Comparison of ENCODE assay signal across 28 cellular contexts in the genomic region with DNA sequence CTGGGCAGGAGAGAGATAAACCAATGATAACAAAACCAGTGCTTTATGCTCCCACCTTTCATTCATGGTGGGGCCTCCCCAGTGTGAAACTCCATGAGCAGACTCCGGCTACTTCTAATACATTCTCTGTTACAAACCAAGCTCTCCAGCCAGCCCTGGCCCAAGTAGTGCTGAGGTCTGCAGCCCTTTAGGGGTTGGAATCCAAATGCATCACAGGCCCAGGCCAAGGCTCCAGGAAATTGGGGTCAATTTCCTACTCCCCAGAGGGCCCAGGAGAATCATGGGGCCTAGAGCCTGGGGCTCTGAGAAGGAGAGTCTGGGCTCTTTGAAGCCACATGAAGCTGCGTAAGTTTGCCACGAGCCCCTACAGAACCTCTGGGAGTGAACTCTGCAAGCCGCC.
"Had no signal": no experiment of that assay in that cellular context is flagged by ENCODE, and none has a peak within 500 bp of the region (broad histone marks: within the 10 kb centered on the region; RNA-seq: fewer than 3 reads in every experiment).

No MANE protein-coding gene starts in this region.

- FAIRE-seq: small intestine had no signal

- H3K36me3 ChIP-seq: heart right ventricle, lower lobe of right lung, neural progenitor cell, neutrophil, sigmoid colon, spleen, tibial nerve, uterus had no signal

- H3K9me3 Mint-ChIP-seq: nephron progenitor cell; neural progenitor cell; stimulated activated effector memory CD8-positive, alpha-beta T cell treated with anti-CD3 and anti-CD28 coated beads, Interleukin-12 subunit alpha, Interleukin-12 subunit beta, amount 100 ng/mL, for 72 hours; stimulated activated naive CD8-positive, alpha-beta T cell treated with anti-CD3 and anti-CD28 coated beads, Interleukin-15, Interleukin-2, amounts not matched to agents 100 ng/mL and 50 ng/mL, for 24 hours; type B pancreatic cell had no signal

- ATAC-seq: left lobe of liver; lower lobe of right lung; natural killer cell; psoas muscle; stimulated activated effector memory CD8-positive, alpha-beta T cell treated with anti-CD3 and anti-CD28 coated beads, Interleukin-12 subunit alpha, Interleukin-12 subunit beta, amount 100 ng/mL, for 72 hours had no signal

- H3K27ac ChIP-seq: heart right ventricle, hepatocyte, lower lobe of right lung, neural progenitor cell, neutrophil, parathyroid adenoma, psoas muscle, sigmoid colon, spleen, suprapubic skin, tibial nerve, uterus had no signal

- H2AFZ ChIP-seq: hepatocyte, neural progenitor cell, parathyroid adenoma had no signal

- H3K79me2 ChIP-seq: hepatocyte, parathyroid adenoma had no signal

- DNase-seq: islet precursor cell; kidney glomerular epithelial cell; left cardiac atrium; lower lobe of right lung; mammary epithelial cell; mesenchymal stem cell; naive B cell; natural killer cell; nephron progenitor cell; occipital lobe; psoas muscle; sigmoid colon; small intestine; spleen; stimulated activated CD4-positive, alpha-beta T cell treated with anti-CD3 and anti-CD28 coated beads, Interleukin-4, amount 100 ng/mL, for 24 hours; stimulated activated naive CD4-positive, alpha-beta T cell had no signal

- H3K27ac Mint-ChIP-seq: naive B cell; natural killer cell; nephron progenitor cell; stimulated activated effector memory CD8-positive, alpha-beta T cell treated with anti-CD3 and anti-CD28 coated beads, Interleukin-12 subunit alpha, Interleukin-12 subunit beta, amount 100 ng/mL, for 72 hours; stimulated activated naive CD8-positive, alpha-beta T cell treated with anti-CD3 and anti-CD28 coated beads, Interleukin-15, Interleukin-2, amounts not matched to agents 100 ng/mL and 50 ng/mL, for 24 hours; type B pancreatic cell had no signal

- H3K9ac ChIP-seq: neural progenitor cell, parathyroid adenoma had no signal

- H3K27me3 ChIP-seq: heart right ventricle, hepatocyte, neural progenitor cell, neutrophil, sigmoid colon, spleen, suprapubic skin, tibial nerve, uterus had no signal

- H3K4me3 ChIP-seq: heart right ventricle, hepatocyte, lower lobe of right lung, neural progenitor cell, psoas muscle, sigmoid colon, spleen, suprapubic skin, tibial nerve, uterus had no signal

- H3K4me2 ChIP-seq: hepatocyte, neural progenitor cell had no signal

- H3K9me3 ChIP-seq: heart right ventricle, lower lobe of right lung, neutrophil, psoas muscle, sigmoid colon, spleen, suprapubic skin, tibial nerve, uterus had no signal

- H3K36me3 Mint-ChIP-seq: naive B cell; natural killer cell; stimulated activated effector memory CD8-positive, alpha-beta T cell treated with anti-CD3 and anti-CD28 coated beads, Interleukin-12 subunit alpha, Interleukin-12 subunit beta, amount 100 ng/mL, for 72 hours had no signal

- H3K4me1 ChIP-seq: lower lobe of right lung, spleen, uterus had no signal
